9 cellular contexts compared by ENCODE assay signal in the genomic region with DNA sequence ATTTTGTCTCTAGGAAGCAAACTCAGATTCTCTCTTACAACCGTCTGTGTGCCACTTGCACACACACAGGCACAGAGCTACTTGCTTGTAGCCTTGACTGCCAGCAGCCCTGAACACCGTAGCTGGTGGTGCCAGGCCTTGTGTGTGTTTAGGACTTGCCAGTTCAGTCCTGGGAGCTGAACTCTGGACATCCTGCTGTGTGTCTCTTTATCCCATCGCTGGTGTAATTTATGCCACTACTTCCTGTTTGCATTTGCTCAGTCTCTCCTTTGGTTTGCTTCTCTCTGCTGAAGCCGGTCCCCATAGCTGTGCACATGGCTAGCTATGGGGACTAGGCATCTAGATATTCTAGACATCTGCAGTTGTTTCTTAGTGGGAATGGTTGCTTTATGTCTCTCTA. TPM values are rescaled to one million over a fixed set of nuclear protein-coding genes. Genes with fewer than 3 reads are reported as not detected.
DNase-seq lines count a peak whose midpoint lies in the region; ATAC-seq and TF ChIP-seq lines count a peak whose summit lies in the region.
"Had no signal": no experiment of that assay in that cellular context is flagged by ENCODE, and none has a peak within 500 bp of the region (broad histone marks: within the 10 kb centered on the region; RNA-seq: fewer than 3 reads in every experiment).

No MANE protein-coding gene starts in this region.

- H3K36me3 ChIP-seq in RWPE2 (ENCODE audit: low read depth) (peaks cover 26% of the 10 kb centered on the region), upper lobe of left lung (peaks cover 0 to 13% (median 0%) of the 10 kb centered on the region in 4 donors)

- H3K4me1 Mint-ChIP-seq in activated naive CD8-positive, alpha-beta T cell (ENCODE audit: low read depth) = peaks cover 48% of the 10 kb centered on the region
- H3K4me1 Mint-ChIP-seq in activated naive CD8-positive, alpha-beta T cell treated with anti-CD3 and anti-CD28 coated beads, Interleukin-2, amount 50 U/mL, for 24 hours = peaks cover 50% of the 10 kb centered on the region
- H3K4me1 Mint-ChIP-seq in immature natural killer cell = peaks cover 62 to 69% of the 10 kb centered on the region in 2 donors

- no peak for TF ChIP-seq POLR2A in upper lobe of left lung (IDR thresholded peaks at IDR 0.05)

- H3K4me3 Mint-ChIP-seq in activated naive CD8-positive, alpha-beta T cell = no peak overlapping the region
- H3K4me3 Mint-ChIP-seq in activated naive CD8-positive, alpha-beta T cell treated with anti-CD3 and anti-CD28 coated beads, Interleukin-2, amount 50 U/mL, for 24 hours = no peak overlapping the region
- peak overlapping the region in 4 of 5 donors; percentile 10 to 55 (median 42) for H3K4me3 Mint-ChIP-seq in immature natural killer cell

- H3K4me1 ChIP-seq in RWPE2 (ENCODE audit: insufficient read depth, poor library complexity, severe bottlenecking) = peaks cover 4% of the 10 kb centered on the region
- peaks cover 58 to 73% (median 64%) of the 10 kb centered on the region in 4 donors for H3K4me1 ChIP-seq in upper lobe of left lung

- no peaks in the 10 kb centered on the region for H3K9me3 Mint-ChIP-seq in activated naive CD8-positive, alpha-beta T cell (ENCODE audit: low read depth)
- H3K9me3 Mint-ChIP-seq in activated naive CD8-positive, alpha-beta T cell treated with anti-CD3 and anti-CD28 coated beads, Interleukin-2, amount 50 U/mL, for 24 hours = no peaks in the 10 kb centered on the region
- no peaks in the 10 kb centered on the region for H3K9me3 Mint-ChIP-seq in immature natural killer cell

- peaks cover 5% of the 10 kb centered on the region for H3K36me3 Mint-ChIP-seq in activated naive CD8-positive, alpha-beta T cell
- peaks cover 18% of the 10 kb centered on the region for H3K36me3 Mint-ChIP-seq in activated naive CD8-positive, alpha-beta T cell treated with anti-CD3 and anti-CD28 coated beads, Interleukin-2, amount 50 U/mL, for 24 hours (ENCODE audit: low read depth)
- H3K36me3 Mint-ChIP-seq in immature natural killer cell = peaks cover 3 to 8% (median 6%) of the 10 kb centered on the region in 3 donors

- H3K27me3 Mint-ChIP-seq in activated naive CD8-positive, alpha-beta T cell = no peaks in the 10 kb centered on the region
- no peaks in the 10 kb centered on the region for H3K27me3 Mint-ChIP-seq in activated naive CD8-positive, alpha-beta T cell treated with anti-CD3 and anti-CD28 coated beads, Interleukin-2, amount 50 U/mL, for 24 hours
- peaks cover 0 to 2% (median 0%) of the 10 kb centered on the region in 3 donors for H3K27me3 Mint-ChIP-seq in immature natural killer cell (ENCODE audit: low read depth in 3 of 3)

- DNase-seq in activated naive CD8-positive, alpha-beta T cell treated with anti-CD3 and anti-CD28 coated beads, Interleukin-2, amount 50 U/mL, for 24 hours = no peak
- no peak for DNase-seq in RWPE2 (ENCODE audit: low spot score)
- DNase-seq in immature natural killer cell = no peak
- DNase-seq in upper lobe of left lung = peak in 1 of 2 donors; percentile 33
- DNase-seq in COLO829 (ENCODE audit: low spot score) = no peak
- DNase-seq in amniotic stem cell (lab: John Stamatoyannopoulos, UW) = no peak

- H3K4me3 ChIP-seq in RWPE2 (ENCODE audit: severe bottlenecking) (no peak overlapping the region), upper lobe of left lung (no peak overlapping the region)
- H3K4me3 ChIP-seq: right atrium auricular region had no signal

- TF ChIP-seq CTCF in RWPE2 (IDR thresholded peaks at IDR 0.05; ENCODE audit: poor library complexity, severe bottlenecking) (no peak), upper lobe of left lung (IDR thresholded peaks at IDR 0.05) (no peak)

- H3K27ac Mint-ChIP-seq in activated naive CD8-positive, alpha-beta T cell = peak overlapping the region; percentile 59
- H3K27ac Mint-ChIP-seq in activated naive CD8-positive, alpha-beta T cell treated with anti-CD3 and anti-CD28 coated beads, Interleukin-2, amount 50 U/mL, for 24 hours = no peak overlapping the region
- H3K27ac Mint-ChIP-seq in immature natural killer cell = peak overlapping the region; percentile 79 to 91 (median 82)

- H3K9me3 ChIP-seq in RWPE2 (ENCODE audit: severe bottlenecking) (no peaks in the 10 kb centered on the region), upper lobe of left lung (no peaks in the 10 kb centered on the region)
- H3K9me3 ChIP-seq: right atrium auricular region had no signal

- H3K27me3 ChIP-seq in RWPE2 (ENCODE audit: insufficient read depth, poor library complexity, severe bottlenecking) = no peaks in the 10 kb centered on the region
- H3K27me3 ChIP-seq in upper lobe of left lung = no peaks in the 10 kb centered on the region
- H3K27me3 ChIP-seq: right atrium auricular region had no signal

- H3K27ac ChIP-seq in RWPE2 (ENCODE audit: poor library complexity, severe bottlenecking) (no peak overlapping the region), upper lobe of left lung (peak overlapping the region in 3 of 4 donors; percentile 36 to 69 (median 52))
- H3K27ac ChIP-seq: right atrium auricular region had no signal

- no peak for TF ChIP-seq EP300 in upper lobe of left lung (IDR thresholded peaks at IDR 0.05)

- ATAC-seq in activated naive CD8-positive, alpha-beta T cell treated with anti-CD3 and anti-CD28 coated beads, Interleukin-2, amount 50 U/mL, for 24 hours = no peak
- ATAC-seq in RWPE2 (ENCODE audit: low read depth) (peak; percentile 14; the same call in 1 of the 3 replicates), upper lobe of left lung (ENCODE audit: low FRiP score in 2 of 2) (no peak), GM21576 (IDR thresholded peaks at IDR 0.05; ENCODE audit: unreplicated experiment) (no peak)

- 9 to 24% methylated on average over 4 of the region's 4 CpGs for WGBS in upper lobe of left lung, 2 donors

RNA-seq across cellular contexts. Expression of gene MARK2, which starts 24.0 kb away (rescaled TPM):
- 10 to 100 TPM; 28.6 to 73.8 (median 31.6) TPM for polyA plus RNA-seq in immature natural killer cell
- total RNA-seq in upper lobe of left lung = 10 to 100 TPM; 41.7 to 67.1 (median 50.7) TPM

RNA-seq across cellular contexts. Expression of gene SPINDOC, which starts 49.7 kb away (rescaled TPM):
- polyA plus RNA-seq in immature natural killer cell = 1 to 10 TPM in 2 of 3 donors, under 1 TPM in 1; 0.36 to 2.3 (median 1.2) TPM
- total RNA-seq in upper lobe of left lung = 10 to 100 TPM in 5 of 6 donors, 1 to 10 TPM in 1; 9.0 to 22.5 (median 16.3) TPM

RNA-seq across cellular contexts. Expression of gene RCOR2, which starts 54.0 kb away (rescaled TPM):
- not detected for polyA plus RNA-seq in immature natural killer cell
- total RNA-seq in upper lobe of left lung = under 1 TPM in 2 of 6 donors, not detected in 4; 0.14 to 0.40 TPM

Comparison
In these comparisons a context has a peak if more than half of its experiments do, and no peak if none do; other contexts are left out.
1. H3K4me3 Mint-ChIP-seq: peak in immature natural killer cell (4 of 5); none in activated naive CD8-positive, alpha-beta T cell (single experiment) and activated naive CD8-positive, alpha-beta T cell treated with anti-CD3 and anti-CD28 coated beads, Interleukin-2, amount 50 U/mL, for 24 hours (single experiment).